8 cellular contexts compared by ENCODE assay signal in genomic region chr12:14395059-14395778, GRCh38. TPM values are rescaled to one million over a fixed set of nuclear protein-coding genes. Genes with fewer than 3 reads are reported as not detected.
DNase-seq lines count a peak whose midpoint lies in the region; ATAC-seq, FAIRE-seq and TF ChIP-seq lines count a peak whose summit lies in the region.

No MANE protein-coding gene starts in this region.

- H3K27me3 Mint-ChIP-seq in nephron (ENCODE audit: low read depth) = no peaks in the 10 kb centered on the region

- H3K4me1 ChIP-seq in A549 = peaks cover 31% of the 10 kb centered on the region

- peak overlapping the region in 1 of 3 experiments; percentile 46 for H3K4me3 Mint-ChIP-seq in nephron

- DNase-seq in A549 (ENCODE audit: low read depth in 1 of 2, low spot score in 1 of 2) (no peak), NCI-H2171 treated with DMSO at 0.1 percent for 48 hours (lab: John Stamatoyannopoulos, UW) (no peak), D341Med (ENCODE audit: low spot score) (no peak), ureter (ENCODE audit: low spot score) (no peak)

- TF ChIP-seq CTCF in A549 (IDR thresholded peaks at IDR 0.05) (no peak), nephron (IDR thresholded peaks at IDR 0.05; ENCODE audit: unreplicated experiment in 3 of 3) (no peak)

- no peak overlapping the region for H3K4me3 ChIP-seq in A549

- FAIRE-seq in A549 (lab: Jason Lieb, UNC) = peak; percentile 28

- H3K4me2 ChIP-seq in A549 = peak overlapping the region; percentile 86

- H3K9me3 Mint-ChIP-seq in nephron = peaks cover 41% of the 10 kb centered on the region

- CTCF ChIA-PET in A549 (lab: Yijun Ruan, JAX) = no interaction called here

- WGBS in A549 (ENCODE audit: missing lambda C conversion rate) = 44% methylated on average over 3 of the region's 3 CpGs

- TF ChIP-seq RAD21 in A549 (conservative IDR thresholded peaks at IDR 0.05 in 1 of 2, IDR thresholded peaks at IDR 0.05 in 1 of 2) = no peak

- H3K4me1 Mint-ChIP-seq in nephron = peaks cover 12% of the 10 kb centered on the region

- POLR2A ChIA-PET in A549 (lab: Yijun Ruan, JAX) = interaction anchor here (1.2 to 1.8 kb wide), 2 partner anchors 10 to 30 kb away, joined by 7 to 9 read pairs; no protein-coding TSS in a partner anchor

- TF ChIP-seq EP300 in A549 (IDR thresholded peaks at IDR 0.05) = no peak

- H3K36me3 Mint-ChIP-seq in nephron (ENCODE audit: low read depth) = peaks cover 79% of the 10 kb centered on the region

- TF ChIP-seq POLR2A in A549 (IDR thresholded peaks at IDR 0.05; ENCODE audit: low read length) = no peak

- H3K27ac ChIP-seq in A549 = peak overlapping the region in 1 of 2 experiments; percentile 71; a peak in 3 of 6 replicates
- H3K27ac ChIP-seq in angular gyrus (ENCODE audit: low read depth, low read length) = peak overlapping the region; percentile 58

- H3K27ac Mint-ChIP-seq in nephron = peak overlapping the region; percentile 72 to 93 (median 73)

- H3K9me3 ChIP-seq in A549 = peaks cover 12% of the 10 kb centered on the region; the same call in 2 of the 3 replicates

- ATAC-seq in A549 = no peak
- peak; percentile 36 for ATAC-seq in GM19328 (IDR thresholded peaks at IDR 0.05; ENCODE audit: unreplicated experiment)
- ATAC-seq in HG03354 (IDR thresholded peaks at IDR 0.05; ENCODE audit: poor library complexity, severe bottlenecking, unreplicated experiment) = peak; percentile 54

TF ChIP-seq in A549, 52 proteins besides CTCF, POLR2A, EP300 and RAD21:
- TF ChIP-seq HES2 (IDR thresholded peaks at IDR 0.05) (no peak), CEBPB (IDR thresholded peaks at IDR 0.05) (no peak), TP53 (CRISPR knock-in tag; IDR thresholded peaks at IDR 0.05) (no peak), HOXB5 (CRISPR knock-in tag; IDR thresholded peaks at IDR 0.05) (no peak), GATA3 (IDR thresholded peaks at IDR 0.05; ENCODE audit: borderline replicate concordance) (no peak), HDAC2 (IDR thresholded peaks at IDR 0.05) (no peak), SMC3 (IDR thresholded peaks at IDR 0.05) (no peak), CBX2 (IDR thresholded peaks at IDR 0.05; ENCODE audit: borderline replicate concordance, low read depth) (no peak), CHD2 (IDR thresholded peaks at IDR 0.05; ENCODE audit: low read length, partially characterized antibody) (no peak)
- TF ChIP-seq, protein P1, sequence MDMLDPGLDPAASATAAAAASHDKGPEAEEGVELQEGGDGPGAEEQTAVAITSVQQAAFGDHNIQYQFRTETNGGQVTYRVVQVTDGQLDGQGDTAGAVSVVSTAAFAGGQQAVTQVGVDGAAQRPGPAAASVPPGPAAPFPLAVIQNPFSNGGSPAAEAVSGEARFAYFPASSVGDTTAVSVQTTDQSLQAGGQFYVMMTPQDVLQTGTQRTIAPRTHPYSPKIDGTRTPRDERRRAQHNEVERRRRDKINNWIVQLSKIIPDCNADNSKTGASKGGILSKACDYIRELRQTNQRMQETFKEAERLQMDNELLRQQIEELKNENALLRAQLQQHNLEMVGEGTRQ (IDR thresholded peaks at IDR 0.05) = no peak
- TF ChIP-seq, protein P2, sequence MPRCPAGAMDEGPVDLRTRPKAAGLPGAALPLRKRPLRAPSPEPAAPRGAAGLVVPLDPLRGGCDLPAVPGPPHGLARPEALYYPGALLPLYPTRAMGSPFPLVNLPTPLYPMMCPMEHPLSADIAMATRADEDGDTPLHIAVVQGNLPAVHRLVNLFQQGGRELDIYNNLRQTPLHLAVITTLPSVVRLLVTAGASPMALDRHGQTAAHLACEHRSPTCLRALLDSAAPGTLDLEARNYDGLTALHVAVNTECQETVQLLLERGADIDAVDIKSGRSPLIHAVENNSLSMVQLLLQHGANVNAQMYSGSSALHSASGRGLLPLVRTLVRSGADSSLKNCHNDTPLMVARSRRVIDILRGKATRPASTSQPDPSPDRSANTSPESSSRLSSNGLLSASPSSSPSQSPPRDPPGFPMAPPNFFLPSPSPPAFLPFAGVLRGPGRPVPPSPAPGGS (IDR thresholded peaks at IDR 0.05) = no peak
- TF ChIP-seq, protein P3, sequence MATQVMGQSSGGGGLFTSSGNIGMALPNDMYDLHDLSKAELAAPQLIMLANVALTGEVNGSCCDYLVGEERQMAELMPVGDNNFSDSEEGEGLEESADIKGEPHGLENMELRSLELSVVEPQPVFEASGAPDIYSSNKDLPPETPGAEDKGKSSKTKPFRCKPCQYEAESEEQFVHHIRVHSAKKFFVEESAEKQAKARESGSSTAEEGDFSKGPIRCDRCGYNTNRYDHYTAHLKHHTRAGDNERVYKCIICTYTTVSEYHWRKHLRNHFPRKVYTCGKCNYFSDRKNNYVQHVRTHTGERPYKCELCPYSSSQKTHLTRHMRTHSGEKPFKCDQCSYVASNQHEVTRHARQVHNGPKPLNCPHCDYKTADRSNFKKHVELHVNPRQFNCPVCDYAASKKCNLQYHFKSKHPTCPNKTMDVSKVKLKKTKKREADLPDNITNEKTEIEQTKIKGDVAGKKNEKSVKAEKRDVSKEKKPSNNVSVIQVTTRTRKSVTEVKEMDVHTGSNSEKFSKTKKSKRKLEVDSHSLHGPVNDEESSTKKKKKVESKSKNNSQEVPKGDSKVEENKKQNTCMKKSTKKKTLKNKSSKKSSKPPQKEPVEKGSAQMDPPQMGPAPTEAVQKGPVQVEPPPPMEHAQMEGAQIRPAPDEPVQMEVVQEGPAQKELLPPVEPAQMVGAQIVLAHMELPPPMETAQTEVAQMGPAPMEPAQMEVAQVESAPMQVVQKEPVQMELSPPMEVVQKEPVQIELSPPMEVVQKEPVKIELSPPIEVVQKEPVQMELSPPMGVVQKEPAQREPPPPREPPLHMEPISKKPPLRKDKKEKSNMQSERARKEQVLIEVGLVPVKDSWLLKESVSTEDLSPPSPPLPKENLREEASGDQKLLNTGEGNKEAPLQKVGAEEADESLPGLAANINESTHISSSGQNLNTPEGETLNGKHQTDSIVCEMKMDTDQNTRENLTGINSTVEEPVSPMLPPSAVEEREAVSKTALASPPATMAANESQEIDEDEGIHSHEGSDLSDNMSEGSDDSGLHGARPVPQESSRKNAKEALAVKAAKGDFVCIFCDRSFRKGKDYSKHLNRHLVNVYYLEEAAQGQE (IDR thresholded peaks at IDR 0.05) = no peak
TF ChIP-seq in A549: peak in this region for 0.

RNA-seq across cellular contexts. Expression of gene ATF7IP, which starts 29.7 kb away (rescaled TPM):
- polyA plus RNA-seq in A549 (2011; rRNA removed) (14.2 and 15.2 TPM in 2 replicates), A549 (2017; fragmentation: RNase III; extraction: RNeasy Plus Mini Kit Qiagen cat#74134 plus additional on column Dnase treatment) (5.6 to 7.1 TPM (median 6.4 TPM) in 3 replicates)
- polyA plus RNA-seq in A549 (2012; cell fraction: cytosol; rRNA removed) = 2.4 and 2.9 TPM in 2 replicates
- polyA plus RNA-seq in A549 (2012; cell fraction: nucleus; rRNA removed) = 4.5 and 9.7 TPM in 2 replicates
- polyA minus RNA-seq in A549 (2011; rRNA and poly(A)+ RNA removed) = 36.1 and 40.7 TPM in 2 replicates
- 124 TPM for total RNA-seq in ureter

Comparison
In these comparisons a context has a peak if more than half of its experiments do, and no peak if none do; other contexts are left out.
1. ATAC-seq: peak in GM19328 (single experiment) and HG03354 (single experiment); none in A549 (0 of 2).